In genomic region chr16:3740934-3741333, GRCh38 we compare ENCODE assay signal across 21 cellular contexts.
"Had no signal": no experiment of that assay in that cellular context is flagged by ENCODE, and none has a peak within 500 bp of the region (broad histone marks: within the 10 kb centered on the region; RNA-seq: fewer than 3 reads in every experiment).

No MANE protein-coding gene starts in this region.

- H3K4me3 ChIP-seq: heart left ventricle, left ventricle myocardium inferior, mucosa of descending colon, pancreas, suprapubic skin, thoracic aorta, tibial artery, upper lobe of right lung had no signal

- DNase-seq: heart left ventricle; hypothalamus; immature natural killer cell; kidney; left ventricle myocardium inferior; midbrain; mucosa of descending colon; naive thymus-derived CD4-positive, alpha-beta T cell; stimulated activated CD4-positive, alpha-beta T cell treated with anti-CD3 and anti-CD28 coated beads, Interleukin-4, amount 100 ng/mL, for 24 hours; stimulated activated naive CD4-positive, alpha-beta T cell; trophoblast cell had no signal

- H3K27me3 Mint-ChIP-seq: memory B cell; naive thymus-derived CD4-positive, alpha-beta T cell; natural killer cell treated with Interleukin-12 subunit alpha and Interleukin-12 subunit beta and Interleukin-15 and Interleukin-18, amount 100 ng/mL, for 72 hours; stimulated activated naive CD8-positive, alpha-beta T cell treated with anti-CD3 and anti-CD28 coated beads, Interleukin-15, Interleukin-2, amounts not matched to agents 100 ng/mL and 50 ng/mL, for 24 hours had no signal

- H3K27ac Mint-ChIP-seq: immature natural killer cell; memory B cell; naive thymus-derived CD4-positive, alpha-beta T cell; natural killer cell treated with Interleukin-12 subunit alpha and Interleukin-12 subunit beta and Interleukin-15 and Interleukin-18, amount 100 ng/mL, for 72 hours; stimulated activated effector memory CD8-positive, alpha-beta T cell treated with anti-CD3 and anti-CD28 coated beads, Interleukin-12 subunit alpha, Interleukin-12 subunit beta, amount 100 ng/mL, for 72 hours; stimulated activated naive CD8-positive, alpha-beta T cell treated with anti-CD3 and anti-CD28 coated beads, Interleukin-15, Interleukin-2, amounts not matched to agents 100 ng/mL and 50 ng/mL, for 24 hours had no signal

- H3K27ac ChIP-seq: heart left ventricle, left ventricle myocardium inferior, pancreas, suprapubic skin, thoracic aorta, tibial artery, upper lobe of right lung had no signal

- H3K9me3 Mint-ChIP-seq: immature natural killer cell; memory B cell; naive thymus-derived CD4-positive, alpha-beta T cell; natural killer cell treated with Interleukin-12 subunit alpha and Interleukin-12 subunit beta and Interleukin-15 and Interleukin-18, amount 100 ng/mL, for 72 hours; stimulated activated effector memory CD8-positive, alpha-beta T cell treated with anti-CD3 and anti-CD28 coated beads, Interleukin-12 subunit alpha, Interleukin-12 subunit beta, amount 100 ng/mL, for 72 hours; stimulated activated naive CD8-positive, alpha-beta T cell treated with anti-CD3 and anti-CD28 coated beads, Interleukin-15, Interleukin-2, amounts not matched to agents 100 ng/mL and 50 ng/mL, for 24 hours had no signal

- H3K4me1 Mint-ChIP-seq: memory B cell had no signal

- H3K27me3 ChIP-seq: heart left ventricle, pancreas, suprapubic skin, tibial artery, upper lobe of right lung had no signal

- H3K4me3 Mint-ChIP-seq: immature natural killer cell; memory B cell; naive thymus-derived CD4-positive, alpha-beta T cell; natural killer cell treated with Interleukin-12 subunit alpha and Interleukin-12 subunit beta and Interleukin-15 and Interleukin-18, amount 100 ng/mL, for 72 hours; stimulated activated effector memory CD8-positive, alpha-beta T cell treated with anti-CD3 and anti-CD28 coated beads, Interleukin-12 subunit alpha, Interleukin-12 subunit beta, amount 100 ng/mL, for 72 hours; stimulated activated naive CD8-positive, alpha-beta T cell treated with anti-CD3 and anti-CD28 coated beads, Interleukin-15, Interleukin-2, amounts not matched to agents 100 ng/mL and 50 ng/mL, for 24 hours had no signal

- ATAC-seq: heart left ventricle; mucosa of descending colon; naive thymus-derived CD4-positive, alpha-beta T cell; natural killer cell treated with Interleukin-12 subunit alpha and Interleukin-12 subunit beta and Interleukin-15 and Interleukin-18, amount 100 ng/mL, for 72 hours; pancreas; right cardiac atrium; stimulated activated effector memory CD8-positive, alpha-beta T cell treated with anti-CD3 and anti-CD28 coated beads, Interleukin-12 subunit alpha, Interleukin-12 subunit beta, amount 100 ng/mL, for 72 hours; upper lobe of right lung had no signal

- H3K9me3 ChIP-seq: heart left ventricle, left ventricle myocardium inferior, mucosa of descending colon, pancreas, suprapubic skin, thoracic aorta, tibial artery, upper lobe of right lung had no signal

- H3K4me1 ChIP-seq: heart left ventricle, left ventricle myocardium inferior, suprapubic skin, tibial artery, upper lobe of right lung had no signal
